Comparison of ENCODE assay signal across 8 cellular contexts in genomic region chr19:58451358-58452101, GRCh38. TPM values are rescaled to one million over a fixed set of nuclear protein-coding genes. Genes with fewer than 3 reads are reported as not detected.
DNase-seq lines count a peak whose midpoint lies in the region; ATAC-seq and TF ChIP-seq lines count a peak whose summit lies in the region.

Gene ZNF324B (plus strand): TSS chr19:58451622. CDS start chr19:58453702, 2,080 bp downstream.

- H4K20me1 ChIP-seq in IMR-90 (ENCODE audit: insufficient read depth, low read length) (no peaks in the 10 kb centered on the region), OCI-LY7 (ENCODE audit: insufficient read depth, low read length) (no peaks in the 10 kb centered on the region)

- H3K79me1 ChIP-seq in IMR-90 (ENCODE audit: low read depth in 1 of 2, low read length in 2 of 2): peaks cover 8 to 13% of the 10 kb centered on the region in 2 experiments; a peak in 2 of 4 replicates

- peak within 1 kb of the TSS; percentile 7 for H3K9ac ChIP-seq in IMR-90 (ENCODE audit: low read depth, low read length)

- no peak within 1 kb of the TSS for H3K4ac ChIP-seq in IMR-90 (ENCODE audit: low read depth, low read length)

- no peak within 1 kb of the TSS for H3K14ac ChIP-seq in IMR-90 (replicated peaks; ENCODE audit: low read depth, low read length)

- POLR2A ChIA-PET in IMR-90 (lab: Charles Lee; ENCODE audit: unreplicated experiment): interaction anchor here (0.6 kb wide), 1 partner anchor 171 kb away, joined by 3 read pairs; no protein-coding TSS in a partner anchor
- POLR2A ChIA-PET in OCI-LY7 (lab: Charles Lee): no interaction called here

- no peak within 1 kb of the TSS for H2BK5ac ChIP-seq in IMR-90 (ENCODE audit: low read depth, low read length, poor library complexity, severe bottlenecking)

- no peaks in the 10 kb centered on the region for H3K4me1 ChIP-seq in IMR-90 (ENCODE audit: control insufficient read depth, insufficient read depth, low read length)
- no peaks in the 10 kb centered on the region for H3K4me1 ChIP-seq in OCI-LY7 (ENCODE audit: insufficient read depth, low read length, poor library complexity, severe bottlenecking)
- peaks cover 12% of the 10 kb centered on the region for H3K4me1 ChIP-seq in mucosa of descending colon (ENCODE audit: low read depth)

- in situ Hi-C loops in IMR-90 (cut with MboI; ENCODE audit: low sequenced_read_pairs): no loop called here

- peak; percentile 94 for DNase-seq in DMS114 treated with DMSO at 0.1 percent for 48 hours (lab: John Stamatoyannopoulos, UW; ENCODE audit: unreplicated experiment)
- peak; percentile 92 for DNase-seq in IMR-90
- DNase-seq in OCI-LY7 (ENCODE audit: low spot score): peak; percentile 98
- DNase-seq in activated T-cell treated with anti-CD3 and anti-CD28 coated beads for 1 hour (ENCODE audit: low read depth): peak; percentile 96
- peak; percentile 72 for DNase-seq in epithelial cell of prostate (ENCODE audit: low read depth, low spot score)
- peak; percentile 98 for DNase-seq in mucosa of descending colon
- DNase-seq in stimulated activated CD8-positive, alpha-beta memory T cell treated with anti-CD3 and anti-CD28 coated beads, Interleukin-4, amount 100 ng/mL, for 1 hour (ENCODE audit: low read depth in 2 of 2, low spot score in 1 of 2): peak; percentile 90 to 91

- H2BK20ac ChIP-seq in IMR-90 (ENCODE audit: low read depth, low read length): no peak within 1 kb of the TSS

- H3K27me3 ChIP-seq in IMR-90 (ENCODE audit: control insufficient read depth, insufficient read depth, low read length): no peaks in the 10 kb centered on the region

- H2AK5ac ChIP-seq in IMR-90 (ENCODE audit: low read depth, low read length): 0 out of 2 replicates have a peak within 1 kb of the TSS, but pooled peaks have one; percentile 5

- H3K9me1 ChIP-seq in IMR-90 (ENCODE audit: insufficient read depth, low read length): peaks cover 13% of the 10 kb centered on the region

- H3K4me2 ChIP-seq in IMR-90 (ENCODE audit: low read depth, low read length): peak within 1 kb of the TSS; percentile 88
- H3K4me2 ChIP-seq in OCI-LY7 (ENCODE audit: low read length): peak within 1 kb of the TSS; percentile 68

- peaks cover 12% of the 10 kb centered on the region for H3K36me3 ChIP-seq in IMR-90 (ENCODE audit: control insufficient read depth, insufficient read depth, low read length)
- H3K36me3 ChIP-seq in OCI-LY7 (ENCODE audit: insufficient read depth, low read length): peaks cover 3% of the 10 kb centered on the region; the same call in 1 of the 2 replicates
- no peaks in the 10 kb centered on the region for H3K36me3 ChIP-seq in mucosa of descending colon (ENCODE audit: low read depth)

- H3K18ac ChIP-seq in IMR-90 (ENCODE audit: low read depth, low read length): no peak within 1 kb of the TSS

- intact Hi-C loops in IMR-90 (cut with micrococcal nuclease) (no loop called here), OCI-LY7 (cut with micrococcal nuclease; ENCODE audit: unreplicated experiment) (loop anchor here (1.0 to 2.0 kb wide), 3 partner anchors 43 to 269 kb away; partner anchors contain the start of genes ZBTB45 and ZNF584), mucosa of descending colon (cut with DNase I, micrococcal nuclease) (no loop called here)

- H3K9me2 ChIP-seq in OCI-LY7 (ENCODE audit: insufficient read depth, low read length): no peaks in the 10 kb centered on the region

- CTCF ChIA-PET in IMR-90 (lab: Yijun Ruan, JAX): interaction anchor here (1.5 kb wide), 1 partner anchor 69 kb away, joined by 4 read pairs; the partner anchor contains the start of gene ZBTB45
- CTCF ChIA-PET in OCI-LY7 (lab: Charles Lee; ENCODE audit: unreplicated experiment): no interaction called here

- 0 out of 2 replicates have a peak within 1 kb of the TSS, but pooled peaks have one; percentile 30 for H3K56ac ChIP-seq in IMR-90 (ENCODE audit: extremely low read depth, insufficient read depth, low read length)

- TF ChIP-seq RAD21 in IMR-90 (IDR thresholded peaks at IDR 0.05; ENCODE audit: low read length): no peak

- no peak within 1 kb of the TSS; the same call in 1 of the 2 replicates for H4K91ac ChIP-seq in IMR-90 (ENCODE audit: insufficient read depth, low read depth, low read length)

- ATAC-seq in GM21529 (IDR thresholded peaks at IDR 0.05; ENCODE audit: unreplicated experiment) (peak; percentile 95), IMR-90 (ENCODE audit: low read depth) (peak; percentile 99), mucosa of descending colon (peak; percentile 99)

- H3K27ac ChIP-seq in IMR-90 (ENCODE audit: insufficient read depth, low read length) (peak within 1 kb of the TSS; percentile 3; the same call in 1 of the 2 replicates), OCI-LY7 (ENCODE audit: low read depth, low read length, poor library complexity, severe bottlenecking) (no peak within 1 kb of the TSS), epithelial cell of prostate (no peak within 1 kb of the TSS)

- dilution Hi-C loops in IMR-90 (cut with HindIII; ENCODE audit: low sequenced_read_pairs, unreplicated experiment): no loop called here

- 0% methylated on average over 51 of the region's 79 CpGs; no CpG with 5 or more reads in 1 of the 2 experiments for WGBS in IMR-90 (ENCODE audit: extremely low coverage in 2 of 2, insufficient read length in 1 of 2), 2 experiments

- no peak within 1 kb of the TSS for H2BK120ac ChIP-seq in IMR-90 (ENCODE audit: low read depth, low read length)

- H2AFZ ChIP-seq in IMR-90 (replicated peaks; ENCODE audit: low read length, poor library complexity) (peak within 1 kb of the TSS; percentile 99), OCI-LY7 (ENCODE audit: low read length) (peak within 1 kb of the TSS; percentile 55)

- H2BK15ac ChIP-seq in IMR-90 (ENCODE audit: low read depth, low read length): no peak within 1 kb of the TSS

- peak within 1 kb of the TSS; percentile 81 for H2AK9ac ChIP-seq in IMR-90 (replicated peaks; ENCODE audit: low read depth, low read length, poor library complexity)

- TF ChIP-seq CTCF in IMR-90 (conservative IDR thresholded peaks at IDR 0.05; ENCODE audit: low read depth, low read length) (no peak), OCI-LY7 (conservative IDR thresholded peaks at IDR 0.05; ENCODE audit: low read length) (0 out of 2 replicates have a peak, but pooled peaks have one; percentile 32), mucosa of descending colon (IDR thresholded peaks at IDR 0.05) (no peak)

- H3K4me3 ChIP-seq in IMR-90 (ENCODE audit: insufficient read depth, low read depth, low read length) (peak within 1 kb of the TSS; percentile 67), OCI-LY7 (ENCODE audit: low read depth, low read length, poor library complexity, severe bottlenecking) (peak within 1 kb of the TSS; percentile 73), mucosa of descending colon (peak within 1 kb of the TSS; percentile 65)

- peak within 1 kb of the TSS; percentile 66 for H3K23ac ChIP-seq in IMR-90 (ENCODE audit: low read depth, low read length)

- H4K8ac ChIP-seq in IMR-90 (ENCODE audit: low read depth in 2 of 2, low read length in 2 of 2): peak within 1 kb of the TSS in 1 of 2 experiments; percentile 37; a peak in 2 of 4 replicates

- H3K79me2 ChIP-seq in OCI-LY7 (ENCODE audit: insufficient read depth, low read depth, low read length): no peaks in the 10 kb centered on the region

- no peak within 1 kb of the TSS for H4K5ac ChIP-seq in IMR-90 (ENCODE audit: low read depth, low read length)

- BruUV-seq in IMR-90 (replicated peaks; lab: Mats Ljungman, UMichigan): no TSS peak
- BruUV-seq in OCI-LY7 (replicated peaks; lab: Mats Ljungman, UMichigan): no TSS peak

- H3K9me3 ChIP-seq in IMR-90 (ENCODE audit: control insufficient read depth, insufficient read depth, low read length) (no peaks in the 10 kb centered on the region; the same call in none of the 2 replicates), OCI-LY7 (ENCODE audit: low read length) (peaks cover 19% of the 10 kb centered on the region; the same call in 1 of the 2 replicates), mucosa of descending colon (peaks cover 8% of the 10 kb centered on the region)

- TF ChIP-seq POLR2A in IMR-90 (IDR thresholded peaks at IDR 0.05; ENCODE audit: low read depth, low read length): no peak; the same call in 1 of the 2 replicates

TF ChIP-seq in IMR-90, 13 proteins besides CTCF, POLR2A, EP300 and RAD21:
- TF ChIP-seq SMC3 (IDR thresholded peaks at IDR 0.05; ENCODE audit: low read depth, low read length) (no peak), USF2 (IDR thresholded peaks at IDR 0.05; ENCODE audit: low read depth, low read length) (peak; percentile 32; the same call in 1 of the 2 replicates), RFX5 (IDR thresholded peaks at IDR 0.05; ENCODE audit: low read depth, low read length) (no peak), MAZ (IDR thresholded peaks at IDR 0.05; ENCODE audit: borderline replicate concordance, low read depth, low read length) (peak; percentile 82; the same call in 1 of the 2 replicates), MXI1 (IDR thresholded peaks at IDR 0.05; ENCODE audit: borderline replicate concordance, low read depth, low read length) (peak; percentile 79)

RNA-seq across cellular contexts. Expression of gene ZNF324B, which starts in this region (rescaled TPM):
- total RNA-seq in IMR-90 (2012; rRNA removed): 3.3 and 4.1 TPM in 2 replicates
- 2.8 and 3.5 TPM in 2 replicates for polyA plus RNA-seq in IMR-90 (2012; rRNA removed)
- 1.5 and 2.0 TPM in 2 replicates for polyA plus RNA-seq in IMR-90 (2012; cell fraction: cytosol; rRNA removed)
- 2.6 and 5.9 TPM in 2 replicates for polyA plus RNA-seq in IMR-90 (2012; cell fraction: nucleus; rRNA removed; ENCODE audit: low replicate concordance)
- 10.6 and 13.8 TPM in 2 replicates for total RNA-seq in OCI-LY7 (2014; rRNA removed; shearing (Covaris generic))
- total RNA-seq in OCI-LY7 (2022): 13.5 and 14.5 TPM in 2 replicates
- total RNA-seq in mucosa of descending colon: 1 to 10 TPM; 5.3 to 8.2 (median 6.8) TPM
